1 cellular context compared by ENCODE assay signal in the genomic region with DNA sequence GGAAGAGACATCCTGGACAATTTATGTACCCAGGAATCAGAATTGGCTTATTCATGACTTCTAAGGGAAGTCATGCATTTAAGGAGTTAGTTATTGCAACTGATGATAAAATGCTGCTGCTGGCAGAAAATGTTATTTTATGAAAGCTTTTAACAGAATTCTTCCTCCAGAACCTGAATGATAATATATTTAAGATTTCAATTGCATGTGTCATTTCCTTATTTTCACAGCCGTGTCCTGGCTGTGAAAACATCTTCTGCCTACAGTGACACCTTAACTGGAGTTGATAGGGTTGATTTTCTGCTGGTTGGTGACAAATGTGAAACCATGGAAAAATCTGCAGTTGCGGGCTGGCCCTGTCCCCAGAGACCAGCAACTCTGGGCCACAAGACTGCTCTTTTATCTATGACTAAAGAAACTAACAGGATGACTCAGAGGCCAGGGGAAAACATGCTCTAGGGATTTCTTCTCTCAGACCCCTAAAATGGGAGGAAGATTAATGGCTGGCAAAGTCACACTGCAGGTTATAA.
TF ChIP-seq lines count a peak whose summit lies in the region.

No MANE protein-coding gene starts in this region.

TF ChIP-seq in HEK293, 187 proteins besides CTCF, POLR2A, EP300 and RAD21 (continued from another document):
- TF ChIP-seq, protein P1, sequence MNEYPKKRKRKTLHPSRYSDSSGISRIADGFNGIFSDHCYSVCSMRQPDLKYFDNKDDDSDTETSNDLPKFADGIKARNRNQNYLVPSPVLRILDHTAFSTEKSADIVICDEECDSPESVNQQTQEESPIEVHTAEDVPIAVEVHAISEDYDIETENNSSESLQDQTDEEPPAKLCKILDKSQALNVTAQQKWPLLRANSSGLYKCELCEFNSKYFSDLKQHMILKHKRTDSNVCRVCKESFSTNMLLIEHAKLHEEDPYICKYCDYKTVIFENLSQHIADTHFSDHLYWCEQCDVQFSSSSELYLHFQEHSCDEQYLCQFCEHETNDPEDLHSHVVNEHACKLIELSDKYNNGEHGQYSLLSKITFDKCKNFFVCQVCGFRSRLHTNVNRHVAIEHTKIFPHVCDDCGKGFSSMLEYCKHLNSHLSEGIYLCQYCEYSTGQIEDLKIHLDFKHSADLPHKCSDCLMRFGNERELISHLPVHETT (tag by site-specific recombination; IDR thresholded peaks at IDR 0.05): peak; percentile 64
- TF ChIP-seq MZF1 (tag by site-specific recombination; IDR thresholded peaks at IDR 0.05; ENCODE audit: borderline replicate concordance) (no peak), ZNF529 (tag by site-specific recombination; IDR thresholded peaks at IDR 0.05; ENCODE audit: insufficient replicate concordance) (no peak), ZBTB1 (tag by site-specific recombination; IDR thresholded peaks at IDR 0.05) (peak; percentile 43; the same call in 1 of the 2 replicates), ZNF239 (tag by site-specific recombination; IDR thresholded peaks at IDR 0.05) (no peak), ZNF843 (tag by site-specific recombination; IDR thresholded peaks at IDR 0.05) (0 out of 2 replicates have a peak, but pooled peaks have one; percentile 42), ZNF660 (tag by site-specific recombination; IDR thresholded peaks at IDR 0.05) (no peak), ZNF701 (tag by site-specific recombination; IDR thresholded peaks at IDR 0.05) (no peak), ZBTB8A (tag by site-specific recombination; IDR thresholded peaks at IDR 0.05) (no peak), FEZF1 (tag by site-specific recombination; IDR thresholded peaks at IDR 0.05) (peak; percentile 93), SCRT1 (tag by site-specific recombination; IDR thresholded peaks at IDR 0.05; ENCODE audit: borderline replicate concordance) (no peak), ZNF404 (tag by site-specific recombination; IDR thresholded peaks at IDR 0.05) (no peak), ZNF341 (tag by site-specific recombination; IDR thresholded peaks at IDR 0.05; ENCODE audit: low read depth) (no peak), ZBTB48 (tag by site-specific recombination; IDR thresholded peaks at IDR 0.05) (peak; percentile 78), YY2 (tag by site-specific recombination; IDR thresholded peaks at IDR 0.05) (no peak), KLF7 (tag by site-specific recombination; IDR thresholded peaks at IDR 0.05; ENCODE audit: borderline replicate concordance) (no peak), ZFP41 (tag by site-specific recombination; IDR thresholded peaks at IDR 0.05; ENCODE audit: borderline replicate concordance) (no peak), ZNF654 (tag by site-specific recombination; IDR thresholded peaks at IDR 0.05; ENCODE audit: low read depth) (no peak), ZNF121 (tag by site-specific recombination; IDR thresholded peaks at IDR 0.05) (no peak), ZNF174 (tag by site-specific recombination; IDR thresholded peaks at IDR 0.05) (no peak), ZNF133 (tag by site-specific recombination; IDR thresholded peaks at IDR 0.05) (no peak), HOXD13 (CRISPR knock-in tag; IDR thresholded peaks at IDR 0.05; ENCODE audit: borderline replicate concordance) (no peak), ZNF837 (tag by site-specific recombination; IDR thresholded peaks at IDR 0.05) (no peak), SP3 (tag by site-specific recombination; IDR thresholded peaks at IDR 0.05) (no peak), REPIN1 (tag by site-specific recombination; IDR thresholded peaks at IDR 0.05; ENCODE audit: low read depth) (no peak), MYNN (tag by site-specific recombination; IDR thresholded peaks at IDR 0.05; ENCODE audit: borderline replicate concordance) (no peak), ZNF223 (tag by site-specific recombination; IDR thresholded peaks at IDR 0.05) (no peak), ZNF610 (tag by site-specific recombination; IDR thresholded peaks at IDR 0.05; ENCODE audit: borderline replicate concordance) (no peak), ZNF184 (tag by site-specific recombination; IDR thresholded peaks at IDR 0.05) (peak; percentile 76; the same call in 1 of the 2 replicates), ZNF549 (tag by site-specific recombination; IDR thresholded peaks at IDR 0.05) (no peak), MEIS1 (CRISPR knock-in tag; IDR thresholded peaks at IDR 0.05; ENCODE audit: borderline replicate concordance) (no peak), ZNF677 (tag by site-specific recombination; IDR thresholded peaks at IDR 0.05) (no peak), ZNF24 (tag by site-specific recombination; IDR thresholded peaks at IDR 0.05) (no peak), ZNF585B (tag by site-specific recombination; IDR thresholded peaks at IDR 0.05) (no peak), ZNF670 (tag by site-specific recombination; IDR thresholded peaks at IDR 0.05; ENCODE audit: low read depth) (no peak), ZBTB20 (tag by site-specific recombination; IDR thresholded peaks at IDR 0.05) (peak; percentile 74), ZEB2 (tag by site-specific recombination; IDR thresholded peaks at IDR 0.05) (peak; percentile 60; the same call in 1 of the 2 replicates)
- TF ChIP-seq, protein P2, sequence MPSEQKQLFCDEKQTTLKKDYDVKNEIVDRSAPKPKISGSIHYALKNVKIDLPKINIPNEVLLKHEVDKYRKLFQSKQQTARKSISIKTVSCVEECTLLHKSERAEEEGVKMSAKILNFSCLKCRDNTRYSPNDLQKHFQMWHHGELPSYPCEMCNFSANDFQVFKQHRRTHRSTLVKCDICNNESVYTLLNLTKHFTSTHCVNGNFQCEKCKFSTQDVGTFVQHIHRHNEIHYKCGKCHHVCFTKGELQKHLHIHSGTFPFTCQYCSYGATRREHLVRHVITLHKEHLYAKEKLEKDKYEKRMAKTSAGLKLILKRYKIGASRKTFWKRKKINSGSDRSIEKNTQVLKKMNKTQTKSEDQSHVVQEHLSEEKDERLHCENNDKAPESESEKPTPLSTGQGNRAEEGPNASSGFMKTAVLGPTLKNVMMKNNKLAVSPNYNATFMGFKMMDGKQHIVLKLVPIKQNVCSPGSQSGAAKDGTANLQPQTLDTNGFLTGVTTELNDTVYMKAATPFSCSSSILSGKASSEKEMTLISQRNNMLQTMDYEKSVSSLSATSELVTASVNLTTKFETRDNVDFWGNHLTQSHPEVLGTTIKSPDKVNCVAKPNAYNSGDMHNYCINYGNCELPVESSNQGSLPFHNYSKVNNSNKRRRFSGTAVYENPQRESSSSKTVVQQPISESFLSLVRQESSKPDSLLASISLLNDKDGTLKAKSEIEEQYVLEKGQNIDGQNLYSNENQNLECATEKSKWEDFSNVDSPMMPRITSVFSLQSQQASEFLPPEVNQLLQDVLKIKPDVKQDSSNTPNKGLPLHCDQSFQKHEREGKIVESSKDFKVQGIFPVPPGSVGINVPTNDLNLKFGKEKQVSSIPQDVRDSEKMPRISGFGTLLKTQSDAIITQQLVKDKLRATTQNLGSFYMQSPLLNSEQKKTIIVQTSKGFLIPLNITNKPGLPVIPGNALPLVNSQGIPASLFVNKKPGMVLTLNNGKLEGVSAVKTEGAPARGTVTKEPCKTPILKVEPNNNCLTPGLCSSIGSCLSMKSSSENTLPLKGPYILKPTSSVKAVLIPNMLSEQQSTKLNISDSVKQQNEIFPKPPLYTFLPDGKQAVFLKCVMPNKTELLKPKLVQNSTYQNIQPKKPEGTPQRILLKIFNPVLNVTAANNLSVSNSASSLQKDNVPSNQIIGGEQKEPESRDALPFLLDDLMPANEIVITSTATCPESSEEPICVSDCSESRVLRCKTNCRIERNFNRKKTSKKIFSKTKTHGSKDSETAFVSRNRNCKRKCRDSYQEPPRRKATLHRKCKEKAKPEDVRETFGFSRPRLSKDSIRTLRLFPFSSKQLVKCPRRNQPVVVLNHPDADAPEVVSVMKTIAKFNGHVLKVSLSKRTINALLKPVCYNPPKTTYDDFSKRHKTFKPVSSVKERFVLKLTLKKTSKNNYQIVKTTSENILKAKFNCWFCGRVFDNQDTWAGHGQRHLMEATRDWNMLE (tag by site-specific recombination; conservative IDR thresholded peaks at IDR 0.05; ENCODE audit: low read depth): no peak
- TF ChIP-seq, protein P3, sequence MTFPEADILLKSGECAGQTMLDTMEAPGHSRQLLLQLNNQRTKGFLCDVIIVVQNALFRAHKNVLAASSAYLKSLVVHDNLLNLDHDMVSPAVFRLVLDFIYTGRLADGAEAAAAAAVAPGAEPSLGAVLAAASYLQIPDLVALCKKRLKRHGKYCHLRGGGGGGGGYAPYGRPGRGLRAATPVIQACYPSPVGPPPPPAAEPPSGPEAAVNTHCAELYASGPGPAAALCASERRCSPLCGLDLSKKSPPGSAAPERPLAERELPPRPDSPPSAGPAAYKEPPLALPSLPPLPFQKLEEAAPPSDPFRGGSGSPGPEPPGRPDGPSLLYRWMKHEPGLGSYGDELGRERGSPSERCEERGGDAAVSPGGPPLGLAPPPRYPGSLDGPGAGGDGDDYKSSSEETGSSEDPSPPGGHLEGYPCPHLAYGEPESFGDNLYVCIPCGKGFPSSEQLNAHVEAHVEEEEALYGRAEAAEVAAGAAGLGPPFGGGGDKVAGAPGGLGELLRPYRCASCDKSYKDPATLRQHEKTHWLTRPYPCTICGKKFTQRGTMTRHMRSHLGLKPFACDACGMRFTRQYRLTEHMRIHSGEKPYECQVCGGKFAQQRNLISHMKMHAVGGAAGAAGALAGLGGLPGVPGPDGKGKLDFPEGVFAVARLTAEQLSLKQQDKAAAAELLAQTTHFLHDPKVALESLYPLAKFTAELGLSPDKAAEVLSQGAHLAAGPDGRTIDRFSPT (tag by site-specific recombination; IDR thresholded peaks at IDR 0.05): no peak
- TF ChIP-seq, protein P4, sequence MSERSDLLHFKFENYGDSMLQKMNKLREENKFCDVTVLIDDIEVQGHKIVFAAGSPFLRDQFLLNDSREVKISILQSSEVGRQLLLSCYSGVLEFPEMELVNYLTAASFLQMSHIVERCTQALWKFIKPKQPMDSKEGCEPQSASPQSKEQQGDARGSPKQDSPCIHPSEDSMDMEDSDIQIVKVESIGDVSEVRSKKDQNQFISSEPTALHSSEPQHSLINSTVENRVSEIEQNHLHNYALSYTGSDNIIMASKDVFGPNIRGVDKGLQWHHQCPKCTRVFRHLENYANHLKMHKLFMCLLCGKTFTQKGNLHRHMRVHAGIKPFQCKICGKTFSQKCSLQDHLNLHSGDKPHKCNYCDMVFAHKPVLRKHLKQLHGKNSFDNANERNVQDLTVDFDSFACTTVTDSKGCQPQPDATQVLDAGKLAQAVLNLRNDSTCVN (tag by site-specific recombination; optimal IDR thresholded peaks at IDR 0.05): no peak
- TF ChIP-seq, protein P5, sequence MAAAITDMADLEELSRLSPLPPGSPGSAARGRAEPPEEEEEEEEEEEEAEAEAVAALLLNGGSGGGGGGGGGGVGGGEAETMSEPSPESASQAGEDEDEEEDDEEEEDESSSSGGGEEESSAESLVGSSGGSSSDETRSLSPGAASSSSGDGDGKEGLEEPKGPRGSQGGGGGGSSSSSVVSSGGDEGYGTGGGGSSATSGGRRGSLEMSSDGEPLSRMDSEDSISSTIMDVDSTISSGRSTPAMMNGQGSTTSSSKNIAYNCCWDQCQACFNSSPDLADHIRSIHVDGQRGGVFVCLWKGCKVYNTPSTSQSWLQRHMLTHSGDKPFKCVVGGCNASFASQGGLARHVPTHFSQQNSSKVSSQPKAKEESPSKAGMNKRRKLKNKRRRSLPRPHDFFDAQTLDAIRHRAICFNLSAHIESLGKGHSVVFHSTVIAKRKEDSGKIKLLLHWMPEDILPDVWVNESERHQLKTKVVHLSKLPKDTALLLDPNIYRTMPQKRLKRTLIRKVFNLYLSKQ (tag by site-specific recombination; IDR thresholded peaks at IDR 0.05; ENCODE audit: borderline replicate concordance): no peak
- TF ChIP-seq, protein P6, sequence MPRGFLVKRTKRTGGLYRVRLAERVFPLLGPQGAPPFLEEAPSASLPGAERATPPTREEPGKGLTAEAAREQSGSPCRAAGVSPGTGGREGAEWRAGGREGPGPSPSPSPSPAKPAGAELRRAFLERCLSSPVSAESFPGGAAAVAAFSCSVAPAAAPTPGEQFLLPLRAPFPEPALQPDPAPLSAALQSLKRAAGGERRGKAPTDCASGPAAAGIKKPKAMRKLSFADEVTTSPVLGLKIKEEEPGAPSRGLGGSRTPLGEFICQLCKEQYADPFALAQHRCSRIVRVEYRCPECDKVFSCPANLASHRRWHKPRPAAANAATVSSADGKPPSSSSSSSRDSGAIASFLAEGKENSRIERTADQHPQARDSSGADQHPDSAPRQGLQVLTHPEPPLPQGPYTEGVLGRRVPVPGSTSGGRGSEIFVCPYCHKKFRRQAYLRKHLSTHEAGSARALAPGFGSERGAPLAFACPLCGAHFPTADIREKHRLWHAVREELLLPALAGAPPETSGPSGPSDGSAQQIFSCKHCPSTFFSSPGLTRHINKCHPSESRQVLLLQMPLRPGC (tag by site-specific recombination; IDR thresholded peaks at IDR 0.05): peak; percentile 38; the same call in 1 of the 2 replicates
- TF ChIP-seq, protein P7, sequence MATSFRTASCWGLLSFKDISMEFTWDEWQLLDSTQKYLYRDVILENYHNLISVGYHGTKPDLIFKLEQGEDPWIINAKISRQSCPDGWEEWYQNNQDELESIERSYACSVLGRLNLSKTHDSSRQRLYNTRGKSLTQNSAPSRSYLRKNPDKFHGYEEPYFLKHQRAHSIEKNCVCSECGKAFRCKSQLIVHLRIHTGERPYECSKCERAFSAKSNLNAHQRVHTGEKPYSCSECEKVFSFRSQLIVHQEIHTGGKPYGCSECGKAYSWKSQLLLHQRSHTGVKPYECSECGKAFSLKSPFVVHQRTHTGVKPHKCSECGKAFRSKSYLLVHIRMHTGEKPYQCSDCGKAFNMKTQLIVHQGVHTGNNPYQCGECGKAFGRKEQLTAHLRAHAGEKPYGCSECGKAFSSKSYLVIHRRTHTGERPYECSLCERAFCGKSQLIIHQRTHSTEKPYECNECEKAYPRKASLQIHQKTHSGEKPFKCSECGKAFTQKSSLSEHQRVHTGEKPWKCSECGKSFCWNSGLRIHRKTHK (tag by site-specific recombination; IDR thresholded peaks at IDR 0.05): no peak
- TF ChIP-seq, protein P8, sequence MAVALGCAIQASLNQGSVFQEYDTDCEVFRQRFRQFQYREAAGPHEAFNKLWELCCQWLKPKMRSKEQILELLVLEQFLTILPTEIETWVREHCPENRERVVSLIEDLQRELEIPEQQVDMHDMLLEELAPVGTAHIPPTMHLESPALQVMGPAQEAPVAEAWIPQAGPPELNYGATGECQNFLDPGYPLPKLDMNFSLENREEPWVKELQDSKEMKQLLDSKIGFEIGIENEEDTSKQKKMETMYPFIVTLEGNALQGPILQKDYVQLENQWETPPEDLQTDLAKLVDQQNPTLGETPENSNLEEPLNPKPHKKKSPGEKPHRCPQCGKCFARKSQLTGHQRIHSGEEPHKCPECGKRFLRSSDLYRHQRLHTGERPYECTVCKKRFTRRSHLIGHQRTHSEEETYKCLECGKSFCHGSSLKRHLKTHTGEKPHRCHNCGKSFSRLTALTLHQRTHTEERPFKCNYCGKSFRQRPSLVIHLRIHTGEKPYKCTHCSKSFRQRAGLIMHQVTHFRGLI (tag by site-specific recombination; IDR thresholded peaks at IDR 0.05): no peak
